8 cellular contexts compared by ENCODE assay signal in the genomic region with DNA sequence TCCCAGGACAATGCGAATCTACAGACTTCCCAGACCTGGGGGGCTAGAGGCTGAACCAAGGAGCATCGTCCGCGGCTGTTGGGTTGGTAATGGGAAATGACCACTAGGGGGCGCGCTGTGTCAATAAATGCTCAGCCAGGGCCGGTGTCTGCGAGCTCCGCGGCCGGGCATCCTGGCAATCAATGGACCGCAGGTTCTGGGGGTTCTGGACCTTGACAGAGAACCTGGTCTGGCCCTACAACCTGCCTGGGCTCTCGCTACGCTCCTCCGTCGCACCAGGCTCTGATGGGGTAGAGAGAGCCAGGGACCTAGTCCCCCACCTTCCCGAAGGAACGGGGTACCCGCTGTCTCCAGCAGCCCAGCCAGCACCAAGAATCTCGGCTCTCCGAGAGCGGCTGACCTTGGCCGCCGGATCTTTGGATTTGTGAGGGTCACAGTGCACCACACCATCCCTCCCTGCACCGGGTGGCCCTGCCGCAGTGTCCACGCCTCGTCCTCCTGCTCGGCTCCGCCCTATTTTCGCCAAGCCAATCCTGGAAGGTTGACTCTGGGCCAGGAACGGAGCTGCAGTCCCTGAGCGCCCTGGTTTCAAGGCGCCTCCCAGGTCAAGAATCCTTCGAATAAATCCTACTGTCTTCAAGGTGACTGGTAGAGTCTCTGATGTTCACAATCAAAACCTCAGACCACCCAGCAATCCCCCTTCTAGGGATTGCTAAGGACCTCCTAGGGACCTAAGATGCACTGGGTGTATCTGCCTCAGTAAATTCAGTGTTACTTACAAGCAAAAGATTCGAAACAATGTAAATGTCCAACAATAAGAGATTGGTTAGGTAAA. TPM values are rescaled to one million over a fixed set of nuclear protein-coding genes. Genes with fewer than 3 reads are reported as not detected.
DNase-seq lines count a peak whose midpoint lies in the region; ATAC-seq and TF ChIP-seq lines count a peak whose summit lies in the region.

No MANE protein-coding gene starts in this region.

- DNase-seq in COR-L47 (lab: John Stamatoyannopoulos, UW) (peak; percentile 67), SK-MEL-5 (ENCODE audit: low read depth, low spot score) (peak; percentile 75), glomerular visceral epithelial cell (ENCODE audit: extremely low spot score) (peak; percentile 78), nucleus accumbens (lab: John Stamatoyannopoulos, UW) (peak in 54 of 56 donors; percentile 9 to 93 (median 68)), superior temporal gyrus (ENCODE audit: extremely low spot score) (peak; percentile 93)
- DNase-seq in activated naive CD4-positive, alpha-beta T cell treated with anti-CD3 and anti-CD28 coated beads, Interleukin-2, amount 10 ng/mL, durations not matched to agents 7 days and 5 days, result peak; percentile 91

- no peaks in the 10 kb centered on the region for H3K36me3 ChIP-seq in KMS-11 (ENCODE audit: insufficient read depth)

- peak overlapping the region; percentile 53 for H3K4me3 ChIP-seq in KMS-11 (IDR thresholded peaks at IDR 0.05; ENCODE audit: insufficient read depth, low read depth, low read length)

- TF ChIP-seq CTCF in KMS-11 (conservative IDR thresholded peaks at IDR 0.05; ENCODE audit: low read depth, low read length), result peak; percentile 93

- ATAC-seq in GM21529 (IDR thresholded peaks at IDR 0.05; ENCODE audit: unreplicated experiment), result peak; percentile 84

- no peaks in the 10 kb centered on the region for H3K79me2 ChIP-seq in KMS-11 (ENCODE audit: insufficient read depth, low read depth)

- CTCF ChIA-PET in activated naive CD4-positive, alpha-beta T cell treated with anti-CD3 and anti-CD28 coated beads, Interleukin-2, amount 10 ng/mL, durations not matched to agents 7 days and 5 days (lab: Charles Lee), result interaction anchor here (0.7 to 5.8 kb wide), 31 partner anchors 8 to 461 kb away, joined by 3 to 75 read pairs (median 5); a partner anchor contains a TSS

- H3K4me2 ChIP-seq in KMS-11, result peak overlapping the region; percentile 98

- peaks cover 11% of the 10 kb centered on the region for H3K36me3 Mint-ChIP-seq in activated naive CD4-positive, alpha-beta T cell treated with anti-CD3 and anti-CD28 coated beads, Interleukin-2, amount 10 ng/mL, durations not matched to agents 7 days and 5 days

- H2AFZ ChIP-seq in KMS-11 (ENCODE audit: low read depth), result peak overlapping the region; percentile 98

- H3K9me3 Mint-ChIP-seq in activated naive CD4-positive, alpha-beta T cell treated with anti-CD3 and anti-CD28 coated beads, Interleukin-2, amount 10 ng/mL, durations not matched to agents 7 days and 5 days, result peaks cover 2% of the 10 kb centered on the region

- in situ Hi-C loops in SK-MEL-5 (cut with HindIII; ENCODE audit: low pct_unique_long_range_greater_than_20kb, low sequenced_read_pairs), result no loop called here

- peak overlapping the region; percentile 28; the same call in 1 of the 2 replicates for H3K9ac ChIP-seq in KMS-11

- peak overlapping the region; percentile 78 for H3K4me3 Mint-ChIP-seq in activated naive CD4-positive, alpha-beta T cell treated with anti-CD3 and anti-CD28 coated beads, Interleukin-2, amount 10 ng/mL, durations not matched to agents 7 days and 5 days

- peaks cover 32% of the 10 kb centered on the region for H3K4me1 Mint-ChIP-seq in activated naive CD4-positive, alpha-beta T cell treated with anti-CD3 and anti-CD28 coated beads, Interleukin-2, amount 10 ng/mL, durations not matched to agents 7 days and 5 days

- peaks cover 35% of the 10 kb centered on the region for H3K27me3 Mint-ChIP-seq in activated naive CD4-positive, alpha-beta T cell treated with anti-CD3 and anti-CD28 coated beads, Interleukin-2, amount 10 ng/mL, durations not matched to agents 7 days and 5 days

- H3K27me3 ChIP-seq in KMS-11 (ENCODE audit: insufficient read depth, low read depth), result peaks cover 5% of the 10 kb centered on the region; the same call in 1 of the 2 replicates

- H3K27ac ChIP-seq in KMS-11, result no peak overlapping the region

- H4K20me1 ChIP-seq in KMS-11 (ENCODE audit: insufficient read depth), result no peaks in the 10 kb centered on the region

- H3K4me1 ChIP-seq in KMS-11 (ENCODE audit: low read depth, poor library complexity, severe bottlenecking), result peaks cover 22% of the 10 kb centered on the region

- peak overlapping the region; percentile 24 for H3K27ac Mint-ChIP-seq in activated naive CD4-positive, alpha-beta T cell treated with anti-CD3 and anti-CD28 coated beads, Interleukin-2, amount 10 ng/mL, durations not matched to agents 7 days and 5 days

RNA-seq across cellular contexts. Expression of a gene that starts 20.3 kb away (rescaled TPM):
- 1.4 TPM in 1 of 2 replicates, not detected in the other for total RNA-seq in SK-MEL-5 (2014; rRNA removed; shearing (Covaris generic))
- 0.65 and 1.2 TPM in 2 replicates for polyA plus RNA-seq in SK-MEL-5 (2015; cell fraction: cytosol; rRNA removed)
- 0.09 TPM in 1 of 2 replicates, not detected in the other for polyA plus RNA-seq in SK-MEL-5 (2015; cell fraction: nucleus; rRNA removed)

RNA-seq across cellular contexts. Expression of a gene that starts 40.3 kb away (rescaled TPM):
- total RNA-seq in SK-MEL-5 (2014; rRNA removed; shearing (Covaris generic)), result not detected in 2 replicates
- not detected in 2 replicates for polyA plus RNA-seq in SK-MEL-5 (2015; cell fraction: cytosol; rRNA removed)
- not detected in 2 replicates for polyA plus RNA-seq in SK-MEL-5 (2015; cell fraction: nucleus; rRNA removed)
